ENCODE assay signal across 8 cellular contexts in genomic region chr17:78214016-78214705, GRCh38. TPM values are rescaled to one million over a fixed set of nuclear protein-coding genes. Genes with fewer than 3 reads are reported as not detected.
DNase-seq lines count a peak whose midpoint lies in the region; ATAC-seq and TF ChIP-seq lines count a peak whose summit lies in the region.

BIRC5 (plus strand) TSS chr17:78214253; CDS start chr17:78214317, 64 bp downstream.

- peaks cover 39% of the 10 kb centered on the region for H3K79me2 ChIP-seq in OCI-LY7 (ENCODE audit: insufficient read depth, low read depth, low read length)

- no peak within 1 kb of the TSS for H3K27ac ChIP-seq in CD8-positive, alpha-beta T cell (ENCODE audit: low read depth, low read length)
- H3K27ac ChIP-seq in OCI-LY7 (ENCODE audit: low read depth, low read length, poor library complexity, severe bottlenecking): peak within 1 kb of the TSS; percentile 75

- peak; percentile 80 to 93 (median 89) for DNase-seq in CD8-positive, alpha-beta T cell
- DNase-seq in OCI-LY7 (ENCODE audit: low spot score) (peak; percentile 97), epithelial cell of esophagus (ENCODE audit: low read depth) (peak; percentile 89), mucosa of descending colon (peak; percentile 92 to 95 (median 93))
- DNase-seq in activated CD8-positive, alpha-beta memory T cell treated with anti-CD3 and anti-CD28 coated beads, Interleukin-2, amount 50 U/mL, for 4 hours: peak; percentile 90
- DNase-seq in stimulated activated CD8-positive, alpha-beta memory T cell treated with anti-CD3 and anti-CD28 coated beads, Interleukin-2, amount 100 ng/mL, for 48 hours (ENCODE audit: low read depth in 2 of 2): peak; percentile 91 to 93

- H3K9me3 ChIP-seq in CD8-positive, alpha-beta T cell (ENCODE audit: low read length): no peaks in the 10 kb centered on the region
- H3K9me3 ChIP-seq in OCI-LY7 (ENCODE audit: low read length) (no peaks in the 10 kb centered on the region), mucosa of descending colon (no peaks in the 10 kb centered on the region)

- peaks cover 7% of the 10 kb centered on the region for H3K4me1 ChIP-seq in CD8-positive, alpha-beta T cell (ENCODE audit: insufficient read depth, low read length)
- H3K4me1 ChIP-seq in OCI-LY7 (ENCODE audit: insufficient read depth, low read length, poor library complexity, severe bottlenecking): peaks cover 18% of the 10 kb centered on the region
- H3K4me1 ChIP-seq in mucosa of descending colon (ENCODE audit: low read depth): peaks cover 9% of the 10 kb centered on the region

- H3K4me3 ChIP-seq in CD8-positive, alpha-beta T cell (ENCODE audit: low read depth, low read length): peak within 1 kb of the TSS; percentile 52
- H3K4me3 ChIP-seq in OCI-LY7 (ENCODE audit: low read depth, low read length, poor library complexity, severe bottlenecking) (peak within 1 kb of the TSS; percentile 75), epithelial cell of esophagus (ENCODE audit: low read length) (peak within 1 kb of the TSS; percentile 71), mucosa of descending colon (peak within 1 kb of the TSS; percentile 7)

- peak within 1 kb of the TSS; percentile 59 for H2AFZ ChIP-seq in OCI-LY7 (ENCODE audit: low read length)

- peak; percentile 100 for ATAC-seq in CD8-positive, alpha-beta T cell
- ATAC-seq in GM21381 (IDR thresholded peaks at IDR 0.05; ENCODE audit: unreplicated experiment) (peak; percentile 91), mucosa of descending colon (peak; percentile 100)

- H3K27ac Mint-ChIP-seq in CD8-positive, alpha-beta T cell: no peak within 1 kb of the TSS

- H3K9me3 Mint-ChIP-seq in CD8-positive, alpha-beta T cell: no peaks in the 10 kb centered on the region

- peak; percentile 34; the same call in 1 of the 2 replicates for TF ChIP-seq EP300 in Ishikawa (IDR thresholded peaks at IDR 0.05; ENCODE audit: borderline replicate concordance)

- H3K4me2 ChIP-seq in OCI-LY7 (ENCODE audit: low read length): peak within 1 kb of the TSS; percentile 93

- POLR2A ChIA-PET in CD8-positive, alpha-beta T cell (lab: Charles Lee): interaction anchor here (1.0 kb wide), 1 partner anchor 36 kb away, joined by 4 read pairs; no protein-coding TSS in a partner anchor
- POLR2A ChIA-PET in OCI-LY7 (lab: Charles Lee): interaction anchor here (0.6 to 1.1 kb wide), 9 partner anchors 11 to 128 kb away, joined by 3 to 5 read pairs (median 3); partner anchors contain the start of genes AFMID and TK1

- no peaks in the 10 kb centered on the region for H3K27me3 Mint-ChIP-seq in CD8-positive, alpha-beta T cell (ENCODE audit: low read depth)

- H3K27me3 ChIP-seq in CD8-positive, alpha-beta T cell (ENCODE audit: insufficient read depth, low read length): no peaks in the 10 kb centered on the region

- H3K4me3 Mint-ChIP-seq in CD8-positive, alpha-beta T cell: peak within 1 kb of the TSS; percentile 70

- peaks cover 6% of the 10 kb centered on the region for H3K4me1 Mint-ChIP-seq in CD8-positive, alpha-beta T cell (ENCODE audit: low read depth)

- intact Hi-C loops in CD8-positive, alpha-beta T cell (cut with DNase I, micrococcal nuclease): loop anchor here (1.0 kb wide), 3 partner anchors 27 to 45 kb away; partner anchors contain the start of genes AFMID (in 1 of the 2) and TK1 (in 1 of the 2)
- intact Hi-C loops in OCI-LY7 (cut with micrococcal nuclease; ENCODE audit: unreplicated experiment): loop anchor here (2.0 kb wide), 1 partner anchor 37 kb away; no protein-coding TSS in a partner anchor
- intact Hi-C loops in mucosa of descending colon (cut with DNase I, micrococcal nuclease): no loop called here

- TSS peak; percentile 73 for BruUV-seq in OCI-LY7 (replicated peaks; lab: Mats Ljungman, UMichigan)

- no peak for TF ChIP-seq CTCF in CD8-positive, alpha-beta T cell (IDR thresholded peaks at IDR 0.05)
- TF ChIP-seq CTCF in OCI-LY7 (conservative IDR thresholded peaks at IDR 0.05; ENCODE audit: low read length) (no peak), epithelial cell of esophagus (IDR thresholded peaks at IDR 0.05; ENCODE audit: insufficient read depth, low read depth, low read length, missing control alignments) (no peak), mucosa of descending colon (IDR thresholded peaks at IDR 0.05) (no peak)

- 0 out of 2 replicates have a peak, but pooled peaks cover 4% of the 10 kb centered on the region for H4K20me1 ChIP-seq in OCI-LY7 (ENCODE audit: insufficient read depth, low read length)

- no peaks in the 10 kb centered on the region for H3K36me3 ChIP-seq in CD8-positive, alpha-beta T cell (ENCODE audit: insufficient read depth, low read length)
- peaks cover 47% of the 10 kb centered on the region for H3K36me3 ChIP-seq in OCI-LY7 (ENCODE audit: insufficient read depth, low read length)
- no peaks in the 10 kb centered on the region for H3K36me3 ChIP-seq in mucosa of descending colon (ENCODE audit: low read depth)

- no peak for TF ChIP-seq RAD21 in Ishikawa (IDR thresholded peaks at IDR 0.05; ENCODE audit: low read depth)

- H3K9me2 ChIP-seq in OCI-LY7 (ENCODE audit: insufficient read depth, low read length): no peaks in the 10 kb centered on the region

- H3K36me3 Mint-ChIP-seq in CD8-positive, alpha-beta T cell: no peaks in the 10 kb centered on the region

- CTCF ChIA-PET in CD8-positive, alpha-beta T cell (lab: Charles Lee): interaction anchor here (1.1 kb wide), 1 partner anchor 37 kb away, joined by 3 read pairs; no protein-coding TSS in a partner anchor
- CTCF ChIA-PET in OCI-LY7 (lab: Charles Lee; ENCODE audit: unreplicated experiment): no interaction called here

TF ChIP-seq in Ishikawa, 13 proteins besides CTCF, POLR2A, EP300 and RAD21:
- TF ChIP-seq ZBTB7A (IDR thresholded peaks at IDR 0.05; ENCODE audit: low read depth) (no peak), FOXM1 (IDR thresholded peaks at IDR 0.05; ENCODE audit: borderline replicate concordance, low read depth) (peak; percentile 85), TEAD4 (IDR thresholded peaks at IDR 0.05) (0 out of 2 replicates have a peak, but pooled peaks have one; percentile 6), YY1 (IDR thresholded peaks at IDR 0.05; ENCODE audit: low read depth) (peak; percentile 89), NFIC (IDR thresholded peaks at IDR 0.05) (peak; percentile 17; the same call in 1 of the 2 replicates), CREB1 (IDR thresholded peaks at IDR 0.05; ENCODE audit: low read depth) (no peak; the same call in 1 of the 2 replicates), EGR1 (IDR thresholded peaks at IDR 0.05) (peak; percentile 50; the same call in 1 of the 2 replicates), USF1 (IDR thresholded peaks at IDR 0.05) (peak; percentile 48), TCF12 (IDR thresholded peaks at IDR 0.05; ENCODE audit: low read depth) (peak; percentile 42), CEBPB (IDR thresholded peaks at IDR 0.05) (no peak), TAF1 (IDR thresholded peaks at IDR 0.05; ENCODE audit: low read depth) (peak; percentile 89)
- TF ChIP-seq, protein P1, sequence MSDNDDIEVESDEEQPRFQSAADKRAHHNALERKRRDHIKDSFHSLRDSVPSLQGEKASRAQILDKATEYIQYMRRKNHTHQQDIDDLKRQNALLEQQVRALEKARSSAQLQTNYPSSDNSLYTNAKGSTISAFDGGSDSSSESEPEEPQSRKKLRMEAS (IDR thresholded peaks at IDR 0.05): peak; percentile 95
- TF ChIP-seq, protein P2, sequence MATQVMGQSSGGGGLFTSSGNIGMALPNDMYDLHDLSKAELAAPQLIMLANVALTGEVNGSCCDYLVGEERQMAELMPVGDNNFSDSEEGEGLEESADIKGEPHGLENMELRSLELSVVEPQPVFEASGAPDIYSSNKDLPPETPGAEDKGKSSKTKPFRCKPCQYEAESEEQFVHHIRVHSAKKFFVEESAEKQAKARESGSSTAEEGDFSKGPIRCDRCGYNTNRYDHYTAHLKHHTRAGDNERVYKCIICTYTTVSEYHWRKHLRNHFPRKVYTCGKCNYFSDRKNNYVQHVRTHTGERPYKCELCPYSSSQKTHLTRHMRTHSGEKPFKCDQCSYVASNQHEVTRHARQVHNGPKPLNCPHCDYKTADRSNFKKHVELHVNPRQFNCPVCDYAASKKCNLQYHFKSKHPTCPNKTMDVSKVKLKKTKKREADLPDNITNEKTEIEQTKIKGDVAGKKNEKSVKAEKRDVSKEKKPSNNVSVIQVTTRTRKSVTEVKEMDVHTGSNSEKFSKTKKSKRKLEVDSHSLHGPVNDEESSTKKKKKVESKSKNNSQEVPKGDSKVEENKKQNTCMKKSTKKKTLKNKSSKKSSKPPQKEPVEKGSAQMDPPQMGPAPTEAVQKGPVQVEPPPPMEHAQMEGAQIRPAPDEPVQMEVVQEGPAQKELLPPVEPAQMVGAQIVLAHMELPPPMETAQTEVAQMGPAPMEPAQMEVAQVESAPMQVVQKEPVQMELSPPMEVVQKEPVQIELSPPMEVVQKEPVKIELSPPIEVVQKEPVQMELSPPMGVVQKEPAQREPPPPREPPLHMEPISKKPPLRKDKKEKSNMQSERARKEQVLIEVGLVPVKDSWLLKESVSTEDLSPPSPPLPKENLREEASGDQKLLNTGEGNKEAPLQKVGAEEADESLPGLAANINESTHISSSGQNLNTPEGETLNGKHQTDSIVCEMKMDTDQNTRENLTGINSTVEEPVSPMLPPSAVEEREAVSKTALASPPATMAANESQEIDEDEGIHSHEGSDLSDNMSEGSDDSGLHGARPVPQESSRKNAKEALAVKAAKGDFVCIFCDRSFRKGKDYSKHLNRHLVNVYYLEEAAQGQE (IDR thresholded peaks at IDR 0.05; ENCODE audit: low read depth): no peak

RNA-seq across cellular contexts. Expression of gene BIRC5, which starts in this region (rescaled TPM):
- under 1 TPM; 0.17 to 0.41 TPM for total RNA-seq in CD8-positive, alpha-beta T cell
- 229 and 266 TPM in 2 replicates for total RNA-seq in OCI-LY7 (2014; rRNA removed; shearing (Covaris generic))
- 184 and 190 TPM in 2 replicates for total RNA-seq in OCI-LY7 (2022)
- 10 to 100 TPM in 1 of 3 donors, 1 to 10 TPM in 2; 2.4 to 22.4 (median 4.7) TPM for total RNA-seq in mucosa of descending colon

Comparison
In these comparisons a context has a peak if more than half of its experiments do, and no peak if none do; other contexts are left out.
1. RNA of gene BIRC5 (total RNA-seq): 184 to 266 TPM in OCI-LY7; 2.4 to 22.4 TPM in mucosa of descending colon and 0.17 to 0.41 TPM in CD8-positive, alpha-beta T cell; every median in the first group is over 4 times any median in the second.
2. Peak in DNase-seq, ATAC-seq and H3K4me3 ChIP-seq in CD8-positive, alpha-beta T cell; RNA of the gene not detected or under 1 TPM.
3. H3K4me3 ChIP-seq: peak in every context shown above with its lines; median percentile 75 in OCI-LY7; 71 in epithelial cell of esophagus; 52 in CD8-positive, alpha-beta T cell; 7 in mucosa of descending colon.
4. intact Hi-C loops: an anchor here in CD8-positive, alpha-beta T cell (1.0 kb wide) and OCI-LY7 (2.0 kb wide); none called in mucosa of descending colon.
5. Peak in every context shown above with its lines, with median percentiles within 50 percentile points of each other: ATAC-seq and DNase-seq.